18 cellular contexts compared by ENCODE assay signal in the genomic region with DNA sequence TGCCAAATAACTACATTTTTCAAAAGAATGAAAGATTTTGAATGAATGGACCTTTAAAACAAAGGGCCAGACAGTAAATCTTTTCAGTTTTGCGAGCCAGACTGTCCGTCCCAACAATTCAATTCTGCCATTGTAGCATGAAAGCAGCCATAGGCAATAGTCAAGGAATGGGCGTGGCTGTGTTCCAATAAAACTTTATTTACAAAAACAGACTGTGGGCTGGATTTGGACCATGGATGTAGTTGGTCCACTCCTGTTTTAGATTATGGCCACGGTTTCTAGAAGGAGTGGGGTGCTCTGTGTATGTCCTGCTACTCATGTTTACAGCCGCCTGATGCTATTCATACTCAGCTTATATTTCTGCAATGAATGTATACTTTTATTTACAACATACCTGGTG.
DNase-seq lines count a peak whose midpoint lies in the region; ATAC-seq, FAIRE-seq and TF ChIP-seq lines count a peak whose summit lies in the region.
"Had no signal": no experiment of that assay in that cellular context is flagged by ENCODE, and none has a peak within 500 bp of the region (broad histone marks: within the 10 kb centered on the region; RNA-seq: fewer than 3 reads in every experiment).

No MANE protein-coding gene starts in this region.

- CTCF ChIA-PET in MCF 10A (lab: Yijun Ruan, JAX) (no interaction called here), GM12878 (lab: Yijun Ruan, JAX) (no interaction called here)

- DNase-seq in MCF 10A (ENCODE audit: unreplicated experiment) (no peak), breast epithelium (ENCODE audit: low spot score in 2 of 2) (no peak), GM12878 (ENCODE audit: low read depth, low spot score) (no peak), colonic mucosa (peak; percentile 8), GM12891 (ENCODE audit: insufficient read length, low spot score) (no peak), RCC 7860 (ENCODE audit: low spot score) (no peak)
- DNase-seq: C1 segment of cervical spinal cord; Calu3; CD4-positive, alpha-beta memory T cell; COR-L47; DMS53; DMS79 treated with DMSO at 0.1 percent for 48 hours; GF-D8; GM23248; H7; HCEC 1CT had no signal

- intact Hi-C loops in MCF 10A (cut with micrococcal nuclease) = no loop called here
- intact Hi-C loops in breast epithelium (cut with DNase I; ENCODE audit: low total_unique reads) = no loop called here
- intact Hi-C loops in GM12878 (cut with micrococcal nuclease; ENCODE audit: unreplicated experiment) = no loop called here
- intact Hi-C loops in colonic mucosa (cut with DNase I) = no loop called here

- H3K4me1 ChIP-seq in breast epithelium = no peaks in the 10 kb centered on the region
- H3K4me1 ChIP-seq in GM12878 (ENCODE audit: control insufficient read depth, insufficient read depth, low read length) = no peaks in the 10 kb centered on the region
- H3K4me1 ChIP-seq in colonic mucosa = no peaks in the 10 kb centered on the region

- no peak overlapping the region for H3K4me2 ChIP-seq in GM12878 (ENCODE audit: control insufficient read depth, insufficient read depth)

- TF ChIP-seq POLR2A in breast epithelium (IDR thresholded peaks at IDR 0.05) (no peak), GM12878 (IDR thresholded peaks at IDR 0.05; ENCODE audit: low read depth, low read length) (no peak), GM12891 (IDR thresholded peaks at IDR 0.05; ENCODE audit: low read depth, low read length) (no peak)

- no peaks in the 10 kb centered on the region for H3K36me3 ChIP-seq in breast epithelium
- no peaks in the 10 kb centered on the region for H3K36me3 ChIP-seq in GM12878 (ENCODE audit: control insufficient read depth in 2 of 2, insufficient read depth in 2 of 2, low read length in 1 of 2)
- H3K36me3 ChIP-seq in colonic mucosa = no peaks in the 10 kb centered on the region

- no peaks in the 10 kb centered on the region for H3K27me3 Mint-ChIP-seq in MCF 10A (ENCODE audit: insufficient read depth, unreplicated experiment)

- RAD21 ChIA-PET in GM12878 (lab: Charles Lee; ENCODE audit: unreplicated experiment) = no interaction called here

- no peak for TF ChIP-seq RAD21 in GM12878 (IDR thresholded peaks at IDR 0.05; ENCODE audit: insufficient read depth, low read depth, low read length)

- no peak for TF ChIP-seq EP300 in GM12878 (IDR thresholded peaks at IDR 0.05; ENCODE audit: borderline replicate concordance in 1 of 2, control insufficient read depth in 1 of 2, low read depth in 2 of 2, low read length in 2 of 2)

- H3K27me3 ChIP-seq in breast epithelium = no peaks in the 10 kb centered on the region
- no peaks in the 10 kb centered on the region for H3K27me3 ChIP-seq in GM12878 (replicated peaks in 1 of 2; ENCODE audit: control insufficient read depth in 2 of 2, insufficient read depth in 2 of 2, low read length in 1 of 2)
- H3K27me3 ChIP-seq in colonic mucosa = no peaks in the 10 kb centered on the region

- BruUV-seq in MCF 10A (replicated peaks; lab: Mats Ljungman, UMichigan) (no TSS peak), GM12878 (replicated peaks; lab: Mats Ljungman, UMichigan) (no TSS peak)

- TF ChIP-seq CTCF in MCF 10A (IDR thresholded peaks at IDR 0.05; ENCODE audit: unreplicated experiment) = no peak
- no peak for TF ChIP-seq CTCF in breast epithelium (IDR thresholded peaks at IDR 0.05)
- TF ChIP-seq CTCF in GM12878 (IDR thresholded peaks at IDR 0.05 in 2 of 3, conservative IDR thresholded peaks at IDR 0.05 in 1 of 3; ENCODE audit: control insufficient read depth in 2 of 3, extremely low read depth in 1 of 3, insufficient read depth in 1 of 3, low read depth in 3 of 3, low read length in 3 of 3) = no peak
- no peak for TF ChIP-seq CTCF in colonic mucosa (IDR thresholded peaks at IDR 0.05)

- no peak for ATAC-seq in GM12878

- H3K9ac ChIP-seq in GM12878 (ENCODE audit: control insufficient read depth, insufficient read depth, low read length) = no peak overlapping the region
- no peak overlapping the region for H3K9ac ChIP-seq in colonic mucosa (ENCODE audit: low read depth in 2 of 2, low read length in 2 of 2)
- H3K9ac ChIP-seq: GM23248 had no signal

- H3K27ac ChIP-seq in breast epithelium = no peak overlapping the region
- H3K27ac ChIP-seq in GM12878 (ENCODE audit: control insufficient read depth, insufficient read depth) = no peak overlapping the region
- no peak overlapping the region for H3K27ac ChIP-seq in colonic mucosa
- H3K27ac ChIP-seq: GM23248 had no signal

- H3K4me3 ChIP-seq in breast epithelium (no peak overlapping the region), GM12878 (no peak overlapping the region), colonic mucosa (no peak overlapping the region)
- H3K4me3 ChIP-seq: GM23248 had no signal

- no peaks in the 10 kb centered on the region for H3K79me2 ChIP-seq in GM12878 (ENCODE audit: control insufficient read depth, insufficient read depth, low read length)

- no peaks in the 10 kb centered on the region for H3K9me3 Mint-ChIP-seq in MCF 10A (ENCODE audit: unreplicated experiment)
- H3K9me3 Mint-ChIP-seq: CD4-positive, alpha-beta memory T cell had no signal

- POLR2A ChIA-PET in MCF 10A (lab: Yijun Ruan, JAX) (no interaction called here), GM12878 (lab: Charles Lee) (no interaction called here)

- no peak for FAIRE-seq in GM12878 (lab: Jason Lieb, UNC)
- no peak for FAIRE-seq in GM12891 (lab: Jason Lieb, UNC)
- no peak for FAIRE-seq in RCC 7860 (lab: Jason Lieb, UNC)
- FAIRE-seq: GM19239, H1 had no signal

- H3K4me3 Mint-ChIP-seq in MCF 10A (ENCODE audit: unreplicated experiment) = no peak overlapping the region
- H3K4me3 Mint-ChIP-seq: CD4-positive, alpha-beta memory T cell had no signal

- WGBS in GM12878 (ENCODE audit: insufficient coverage, insufficient replicate concordance, low lambda C conversion rate, missing lambda C conversion rate) = 20% methylated on average over 5 of the region's 5 CpGs

- no peak overlapping the region for H2AFZ ChIP-seq in GM12878 (ENCODE audit: control insufficient read depth, low read depth, low read length)
- H2AFZ ChIP-seq: GM23248 had no signal

- H3K4me1 Mint-ChIP-seq in MCF 10A (ENCODE audit: insufficient read depth, unreplicated experiment) = peaks cover 23% of the 10 kb centered on the region
- H3K4me1 Mint-ChIP-seq: CD4-positive, alpha-beta memory T cell had no signal

- H4K20me1 ChIP-seq in GM12878 (ENCODE audit: control insufficient read depth, insufficient read depth) = no peaks in the 10 kb centered on the region

- H3K9me3 ChIP-seq in breast epithelium (no peaks in the 10 kb centered on the region), GM12878 (replicated peaks; ENCODE audit: control insufficient read depth, insufficient read depth, low read length) (no peaks in the 10 kb centered on the region), colonic mucosa (no peaks in the 10 kb centered on the region)

- peak overlapping the region; percentile 13 for H3K27ac Mint-ChIP-seq in MCF 10A (ENCODE audit: low read depth, unreplicated experiment)
- H3K27ac Mint-ChIP-seq: CD4-positive, alpha-beta memory T cell had no signal

- SMC1A ChIA-PET in GM12878 (lab: Charles Lee; ENCODE audit: uncharacterized antibody, unreplicated experiment) = interaction anchor here (1.4 kb wide), 1 partner anchor 8 kb away, joined by 4 read pairs; no protein-coding TSS in a partner anchor

- H3K36me3 Mint-ChIP-seq in MCF 10A (ENCODE audit: insufficient read depth, unreplicated experiment) = peaks cover under 1% of the 10 kb centered on the region
- H3K36me3 Mint-ChIP-seq: CD4-positive, alpha-beta memory T cell had no signal

- in situ Hi-C loops in GM12878 (cut with MboI) = no loop called here

TF ChIP-seq in GM12878, 131 proteins besides CTCF, POLR2A, EP300 and RAD21 (continues in another document):
- TF ChIP-seq CHD4 (IDR thresholded peaks at IDR 0.05) = no peak

TF ChIP-seq in GM12891, 5 proteins besides CTCF, POLR2A, EP300 and RAD21:
- TF ChIP-seq POLR2AphosphoS5 (IDR thresholded peaks at IDR 0.05; ENCODE audit: low read depth, low read length) = no peak
- TF ChIP-seq POU2F2 (IDR thresholded peaks at IDR 0.05; ENCODE audit: low read depth, low read length) = no peak
